Comparison of ENCODE assay signal across 20 cellular contexts in genomic region chr11:68045900-68046299, GRCh38. TPM values are rescaled to one million over a fixed set of nuclear protein-coding genes. Genes with fewer than 3 reads are reported as not detected.
A peak's percentile ranks its signal among the peaks of the same experiment; 100 is the strongest.
DNase-seq lines count a peak whose midpoint lies in the region; ATAC-seq and TF ChIP-seq lines count a peak whose summit lies in the region.
"Had no signal": no experiment of that assay in that cellular context is flagged by ENCODE, and none has a peak within 500 bp of the region (broad histone marks: within the 10 kb centered on the region; RNA-seq: fewer than 3 reads in every experiment).

No MANE protein-coding gene starts in this region.

- H3K4me1 ChIP-seq in upper lobe of right lung, result peaks cover 5% of the 10 kb centered on the region

- H3K36me3 ChIP-seq in upper lobe of right lung, result peaks cover 66% of the 10 kb centered on the region

- H3K36me3 Mint-ChIP-seq in activated naive CD8-positive, alpha-beta T cell treated with anti-CD3 and anti-CD28 coated beads, Interleukin-2, amount 10 ng/mL, durations not matched to agents 7 days and 5 days, result peaks cover 2% of the 10 kb centered on the region
- H3K36me3 Mint-ChIP-seq in activated naive CD8-positive, alpha-beta T cell treated with anti-CD3 and anti-CD28 coated beads for 36 hours, result peaks cover 5% of the 10 kb centered on the region
- H3K36me3 Mint-ChIP-seq in chondrocyte (ENCODE audit: low read depth), result no peaks in the 10 kb centered on the region

- H3K4me3 Mint-ChIP-seq in activated naive CD8-positive, alpha-beta T cell treated with anti-CD3 and anti-CD28 coated beads, Interleukin-2, amount 10 ng/mL, durations not matched to agents 7 days and 5 days, result no peak overlapping the region
- H3K4me3 Mint-ChIP-seq in activated naive CD8-positive, alpha-beta T cell treated with anti-CD3 and anti-CD28 coated beads for 36 hours, result no peak overlapping the region
- no peak overlapping the region for H3K4me3 Mint-ChIP-seq in chondrocyte (ENCODE audit: unreplicated experiment)
- H3K4me3 Mint-ChIP-seq: T-cell had no signal

- no peaks in the 10 kb centered on the region for H3K9me3 ChIP-seq in upper lobe of right lung

- no peaks in the 10 kb centered on the region for H3K27me3 ChIP-seq in upper lobe of right lung

- H3K4me3 ChIP-seq in upper lobe of right lung, result no peak overlapping the region
- H3K4me3 ChIP-seq: GM12878 had no signal

- no peaks in the 10 kb centered on the region for H3K9me3 Mint-ChIP-seq in activated naive CD8-positive, alpha-beta T cell treated with anti-CD3 and anti-CD28 coated beads, Interleukin-2, amount 10 ng/mL, durations not matched to agents 7 days and 5 days
- H3K9me3 Mint-ChIP-seq in activated naive CD8-positive, alpha-beta T cell treated with anti-CD3 and anti-CD28 coated beads for 36 hours, result no peaks in the 10 kb centered on the region
- no peaks in the 10 kb centered on the region for H3K9me3 Mint-ChIP-seq in chondrocyte (ENCODE audit: low read depth)
- H3K9me3 Mint-ChIP-seq: CD4-positive, CD25-positive, alpha-beta regulatory T cell; T-cell had no signal

- intact Hi-C loops in upper lobe of right lung (cut with DNase I), result no loop called here

- no peaks in the 10 kb centered on the region for H3K27me3 Mint-ChIP-seq in activated naive CD8-positive, alpha-beta T cell treated with anti-CD3 and anti-CD28 coated beads, Interleukin-2, amount 10 ng/mL, durations not matched to agents 7 days and 5 days
- no peaks in the 10 kb centered on the region for H3K27me3 Mint-ChIP-seq in activated naive CD8-positive, alpha-beta T cell treated with anti-CD3 and anti-CD28 coated beads for 36 hours
- no peaks in the 10 kb centered on the region for H3K27me3 Mint-ChIP-seq in chondrocyte (ENCODE audit: low read depth)
- H3K27me3 Mint-ChIP-seq: CD4-positive, CD25-positive, alpha-beta regulatory T cell; T-cell had no signal

- ATAC-seq in activated naive CD8-positive, alpha-beta T cell treated with anti-CD3 and anti-CD28 coated beads, Interleukin-2, amount 10 ng/mL, durations not matched to agents 7 days and 5 days (ENCODE audit: low read depth), result no peak
- ATAC-seq in upper lobe of right lung (no peak), GM18511 (IDR thresholded peaks at IDR 0.05; ENCODE audit: unreplicated experiment) (no peak)
- ATAC-seq: GM12878, Panc1, T-cell had no signal

- H3K27ac ChIP-seq in upper lobe of right lung, result no peak overlapping the region

- POLR2A ChIA-PET in activated naive CD8-positive, alpha-beta T cell treated with anti-CD3 and anti-CD28 coated beads, Interleukin-2, amount 10 ng/mL, durations not matched to agents 7 days and 5 days (lab: Charles Lee), result no interaction called here

- DNase-seq in activated naive CD8-positive, alpha-beta T cell treated with anti-CD3 and anti-CD28 coated beads, Interleukin-2, amount 10 ng/mL, durations not matched to agents 7 days and 5 days, result peak; percentile 29
- DNase-seq in activated naive CD8-positive, alpha-beta T cell treated with anti-CD3 and anti-CD28 coated beads for 36 hours, result no peak
- DNase-seq in GM20000 (ENCODE audit: low spot score), result peak; percentile 13
- DNase-seq in chondrocyte (ENCODE audit: low spot score), result peak; percentile 84
- DNase-seq in upper lobe of right lung, result peak; percentile 60
- no peak for DNase-seq in NCI-H2171 (lab: John Stamatoyannopoulos, UW)
- no peak for DNase-seq in hippocampal formation (lab: John Stamatoyannopoulos, UW)
- DNase-seq: CD4-positive, CD25-positive, alpha-beta regulatory T cell; DMS79; Kasumi-1; NCI-H1417; NCI-H1694 treated with DMSO at 0.1 percent for 48 hours; NCI-H2227 treated with DMSO at 0.1 percent for 48 hours; NCI-H510A treated with DMSO at 0.1 percent for 48 hours; NCI-H774; NK-92 treated with Interleukin-12 subunit alpha and Interleukin-12 subunit beta, amount 100 ng/mL, for 24 hours; T-cell had no signal

- TF ChIP-seq CTCF in GM20000 (IDR thresholded peaks at IDR 0.05; ENCODE audit: extremely low read depth, missing control alignments) (no peak), chondrocyte (IDR thresholded peaks at IDR 0.05) (no peak), upper lobe of right lung (IDR thresholded peaks at IDR 0.05) (no peak)

- no peak overlapping the region for H3K27ac Mint-ChIP-seq in activated naive CD8-positive, alpha-beta T cell treated with anti-CD3 and anti-CD28 coated beads, Interleukin-2, amount 10 ng/mL, durations not matched to agents 7 days and 5 days
- H3K27ac Mint-ChIP-seq in activated naive CD8-positive, alpha-beta T cell treated with anti-CD3 and anti-CD28 coated beads for 36 hours, result no peak overlapping the region
- H3K27ac Mint-ChIP-seq in chondrocyte (ENCODE audit: unreplicated experiment), result no peak overlapping the region

- peaks cover 3% of the 10 kb centered on the region for H3K4me1 Mint-ChIP-seq in activated naive CD8-positive, alpha-beta T cell treated with anti-CD3 and anti-CD28 coated beads, Interleukin-2, amount 10 ng/mL, durations not matched to agents 7 days and 5 days
- peaks cover 4% of the 10 kb centered on the region for H3K4me1 Mint-ChIP-seq in activated naive CD8-positive, alpha-beta T cell treated with anti-CD3 and anti-CD28 coated beads for 36 hours
- H3K4me1 Mint-ChIP-seq in chondrocyte (ENCODE audit: low read depth), result peaks cover 6% of the 10 kb centered on the region

RNA-seq across cellular contexts. Expression of gene TCIRG1, which starts 7.1 kb away (rescaled TPM):
- total RNA-seq in activated naive CD8-positive, alpha-beta T cell treated with anti-CD3 and anti-CD28 coated beads, Interleukin-2, amount 10 ng/mL, durations not matched to agents 7 days and 5 days, result 100 to 1,000 TPM; 297 to 308 TPM
- 100 to 1,000 TPM; 108 to 113 TPM for total RNA-seq in activated naive CD8-positive, alpha-beta T cell treated with anti-CD3 and anti-CD28 coated beads for 36 hours
- 52.3 to 73.2 TPM (median 66.5 TPM) in 3 replicates for total RNA-seq in chondrocyte
- total RNA-seq in upper lobe of right lung, result 216 TPM

RNA-seq across cellular contexts. Expression of gene NDUFS8, which starts 15.4 kb away (rescaled TPM):
- 100 to 1,000 TPM; 117 to 128 TPM for total RNA-seq in activated naive CD8-positive, alpha-beta T cell treated with anti-CD3 and anti-CD28 coated beads, Interleukin-2, amount 10 ng/mL, durations not matched to agents 7 days and 5 days
- 100 to 1,000 TPM; 109 to 126 TPM for total RNA-seq in activated naive CD8-positive, alpha-beta T cell treated with anti-CD3 and anti-CD28 coated beads for 36 hours
- 140 to 172 TPM (median 143 TPM) in 3 replicates for total RNA-seq in chondrocyte
- total RNA-seq in upper lobe of right lung, result 118 TPM

RNA-seq across cellular contexts. Expression of gene ALDH3B1, which starts 35.8 kb away (rescaled TPM):
- total RNA-seq in activated naive CD8-positive, alpha-beta T cell treated with anti-CD3 and anti-CD28 coated beads, Interleukin-2, amount 10 ng/mL, durations not matched to agents 7 days and 5 days, result under 1 TPM; 0.45 to 0.61 TPM
- not detected for total RNA-seq in activated naive CD8-positive, alpha-beta T cell treated with anti-CD3 and anti-CD28 coated beads for 36 hours
- total RNA-seq in chondrocyte (10.8 to 14.3 TPM (median 13.1 TPM) in 3 replicates), upper lobe of right lung (95.9 TPM)
- total RNA-seq: CD4-positive, CD25-positive, alpha-beta regulatory T cell had no signal

RNA-seq across cellular contexts. Expression of gene UNC93B1, which starts 42.0 kb away (rescaled TPM):
- total RNA-seq in activated naive CD8-positive, alpha-beta T cell treated with anti-CD3 and anti-CD28 coated beads, Interleukin-2, amount 10 ng/mL, durations not matched to agents 7 days and 5 days, result 10 to 100 TPM; 35.1 to 42.6 TPM
- total RNA-seq in activated naive CD8-positive, alpha-beta T cell treated with anti-CD3 and anti-CD28 coated beads for 36 hours, result 10 to 100 TPM; 11.6 to 13.1 TPM
- 14.4 to 16.6 TPM (median 15.9 TPM) in 3 replicates for total RNA-seq in chondrocyte
- 79.5 TPM for total RNA-seq in upper lobe of right lung

Comparison
In these comparisons a context has a peak if more than half of its experiments do, and no peak if none do; other contexts are left out.
1. DNase-seq: peak in activated naive CD8-positive, alpha-beta T cell treated with anti-CD3 and anti-CD28 coated beads, Interleukin-2, amount 10 ng/mL, durations not matched to agents 7 days and 5 days (single experiment), GM20000 (single experiment), chondrocyte (single experiment) and upper lobe of right lung (single experiment); none in activated naive CD8-positive, alpha-beta T cell treated with anti-CD3 and anti-CD28 coated beads for 36 hours (single experiment), NCI-H2171 (single experiment) and hippocampal formation (0 of 2).